In the genomic region with DNA sequence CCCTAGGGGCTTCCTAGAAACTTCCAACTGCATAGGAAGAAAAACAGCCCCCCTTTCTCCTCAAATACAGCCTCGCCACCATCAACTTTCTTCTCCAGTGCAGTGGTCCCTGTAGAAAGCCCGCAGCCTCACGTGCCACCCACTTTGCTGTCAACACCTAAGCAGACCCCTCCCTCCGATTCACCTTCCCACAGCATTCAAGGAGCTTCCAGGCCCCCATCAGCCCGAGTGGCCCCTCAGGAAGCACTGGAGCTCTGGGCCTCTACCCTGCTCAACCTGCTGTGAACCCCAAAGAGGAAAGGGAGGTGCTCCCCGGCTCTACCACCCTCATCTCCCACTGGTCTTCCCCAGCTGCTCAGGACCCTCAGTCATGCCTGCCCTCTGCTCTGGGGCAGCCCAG, we compare ENCODE assay signal across 24 cellular contexts. TPM values are rescaled to one million over a fixed set of nuclear protein-coding genes. Genes with fewer than 3 reads are reported as not detected.
DNase-seq lines count a peak whose midpoint lies in the region; ATAC-seq and TF ChIP-seq lines count a peak whose summit lies in the region.
"Had no signal": no experiment of that assay in that cellular context is flagged by ENCODE, and none has a peak within 500 bp of the region (broad histone marks: within the 10 kb centered on the region; RNA-seq: fewer than 3 reads in every experiment).

No MANE protein-coding gene starts in this region.

- no peak for TF ChIP-seq CTCF in WTC11 (IDR thresholded peaks at IDR 0.05)
- no peak for TF ChIP-seq CTCF in mesothelial cell of epicardium (IDR thresholded peaks at IDR 0.05; ENCODE audit: unreplicated experiment)

- no peak for DNase-seq in activated naive CD8-positive, alpha-beta T cell treated with anti-CD3 and anti-CD28 coated beads for 36 hours
- DNase-seq in WTC11 (ENCODE audit: low spot score) (no peak), mesothelial cell of epicardium (ENCODE audit: low spot score in 2 of 2, unreplicated experiment in 2 of 2) (no peak), hippocampal formation (lab: John Stamatoyannopoulos, UW) (no peak), NCI-H1930 (lab: John Stamatoyannopoulos, UW) (no peak)
- DNase-seq: activated CD4-positive, alpha-beta memory T cell treated with anti-CD3 and anti-CD28 coated beads for 36 hours; activated effector memory CD4-positive, alpha-beta T cell treated with anti-CD3 and anti-CD28 coated beads, Interleukin-2, amount 50 U/mL, for 16 hours; BE2C; DMS79 treated with DMSO at 0.1 percent for 48 hours; effector CD8-positive, alpha-beta T cell; foreskin keratinocyte; heart left ventricle; HFFc6; Kasumi-1; MV-4-11; NCI-H146; occipital lobe; RPMI8226; tibial artery had no signal

- ATAC-seq in WTC11 (no peak), HG02981 (IDR thresholded peaks at IDR 0.05; ENCODE audit: unreplicated experiment) (no peak)
- ATAC-seq in stimulated activated memory B cell treated with anti-CD40 and anti-IgM and Interleukin-4, amounts not matched to agents 10 μg/mL and 1 μg/mL and 100 μg/mL, for 72 hours, result no peak
- ATAC-seq: activated CD4-positive, CD25-positive, alpha-beta regulatory T cell treated with anti-CD3 and anti-CD28 coated beads, Interleukin-2, amount 50 U/mL, for 24 hours; esophagus mucosa; foreskin keratinocyte; heart left ventricle had no signal

- no peak overlapping the region for H3K4me3 Mint-ChIP-seq in activated naive CD8-positive, alpha-beta T cell
- no peak overlapping the region for H3K4me3 Mint-ChIP-seq in activated naive CD8-positive, alpha-beta T cell treated with anti-CD3 and anti-CD28 coated beads for 36 hours
- H3K4me3 Mint-ChIP-seq in WTC11 (no peak overlapping the region), mesothelial cell of epicardium (no peak overlapping the region)
- no peak overlapping the region for H3K4me3 Mint-ChIP-seq in stimulated activated memory B cell treated with anti-CD40 and anti-IgM and Interleukin-4, amounts not matched to agents 10 μg/mL and 1 μg/mL and 100 μg/mL, for 72 hours
- H3K4me3 Mint-ChIP-seq: activated CD4-positive, alpha-beta memory T cell treated with anti-CD3 and anti-CD28 coated beads for 36 hours; HFFc6 had no signal

- peaks cover 38% of the 10 kb centered on the region for H3K4me1 Mint-ChIP-seq in activated naive CD8-positive, alpha-beta T cell (ENCODE audit: low read depth)
- peaks cover 23% of the 10 kb centered on the region for H3K4me1 Mint-ChIP-seq in activated naive CD8-positive, alpha-beta T cell treated with anti-CD3 and anti-CD28 coated beads for 36 hours
- H3K4me1 Mint-ChIP-seq in WTC11 (peaks cover 27% of the 10 kb centered on the region), mesothelial cell of epicardium (peaks cover 42% of the 10 kb centered on the region)
- peaks cover 72% of the 10 kb centered on the region for H3K4me1 Mint-ChIP-seq in stimulated activated memory B cell treated with anti-CD40 and anti-IgM and Interleukin-4, amounts not matched to agents 10 μg/mL and 1 μg/mL and 100 μg/mL, for 72 hours

- no peaks in the 10 kb centered on the region for H3K9me3 Mint-ChIP-seq in activated naive CD8-positive, alpha-beta T cell (ENCODE audit: low read depth)
- H3K9me3 Mint-ChIP-seq in activated naive CD8-positive, alpha-beta T cell treated with anti-CD3 and anti-CD28 coated beads for 36 hours, result no peaks in the 10 kb centered on the region
- H3K9me3 Mint-ChIP-seq in WTC11 (0 out of 2 replicates have a peak, but pooled peaks cover 7% of the 10 kb centered on the region), mesothelial cell of epicardium (no peaks in the 10 kb centered on the region)
- no peaks in the 10 kb centered on the region for H3K9me3 Mint-ChIP-seq in stimulated activated memory B cell treated with anti-CD40 and anti-IgM and Interleukin-4, amounts not matched to agents 10 μg/mL and 1 μg/mL and 100 μg/mL, for 72 hours
- H3K9me3 Mint-ChIP-seq: activated CD4-positive, alpha-beta memory T cell treated with anti-CD3 and anti-CD28 coated beads for 36 hours; HFFc6 had no signal

- H3K36me3 Mint-ChIP-seq in activated naive CD8-positive, alpha-beta T cell, result peaks cover 3% of the 10 kb centered on the region
- peaks cover 15% of the 10 kb centered on the region for H3K36me3 Mint-ChIP-seq in activated naive CD8-positive, alpha-beta T cell treated with anti-CD3 and anti-CD28 coated beads for 36 hours
- peaks cover 22% of the 10 kb centered on the region for H3K36me3 Mint-ChIP-seq in WTC11
- H3K36me3 Mint-ChIP-seq in mesothelial cell of epicardium, result no peaks in the 10 kb centered on the region
- peaks cover 34% of the 10 kb centered on the region for H3K36me3 Mint-ChIP-seq in stimulated activated memory B cell treated with anti-CD40 and anti-IgM and Interleukin-4, amounts not matched to agents 10 μg/mL and 1 μg/mL and 100 μg/mL, for 72 hours
- H3K36me3 Mint-ChIP-seq: activated CD4-positive, alpha-beta memory T cell treated with anti-CD3 and anti-CD28 coated beads for 36 hours had no signal

- POLR2A ChIA-PET in WTC11 (lab: Charles Lee), result no interaction called here

- CTCF ChIA-PET in WTC11 (lab: Charles Lee), result interaction anchor here (1.2 to 8.7 kb wide), 3 partner anchors 11 to 39 kb away, joined by 3 to 71 read pairs (median 7); no protein-coding TSS in a partner anchor

- no peaks in the 10 kb centered on the region for H3K27me3 Mint-ChIP-seq in activated naive CD8-positive, alpha-beta T cell
- H3K27me3 Mint-ChIP-seq in activated naive CD8-positive, alpha-beta T cell treated with anti-CD3 and anti-CD28 coated beads for 36 hours, result no peaks in the 10 kb centered on the region
- H3K27me3 Mint-ChIP-seq in WTC11 (ENCODE audit: low read depth) (no peaks in the 10 kb centered on the region), mesothelial cell of epicardium (ENCODE audit: low read depth) (no peaks in the 10 kb centered on the region)
- H3K27me3 Mint-ChIP-seq in stimulated activated memory B cell treated with anti-CD40 and anti-IgM and Interleukin-4, amounts not matched to agents 10 μg/mL and 1 μg/mL and 100 μg/mL, for 72 hours, result no peaks in the 10 kb centered on the region
- H3K27me3 Mint-ChIP-seq: activated CD4-positive, alpha-beta memory T cell treated with anti-CD3 and anti-CD28 coated beads for 36 hours had no signal

- peak overlapping the region; percentile 46 for H3K27ac Mint-ChIP-seq in activated naive CD8-positive, alpha-beta T cell
- no peak overlapping the region for H3K27ac Mint-ChIP-seq in activated naive CD8-positive, alpha-beta T cell treated with anti-CD3 and anti-CD28 coated beads for 36 hours
- H3K27ac Mint-ChIP-seq in WTC11, result peak overlapping the region; percentile 66
- H3K27ac Mint-ChIP-seq in mesothelial cell of epicardium, result peak overlapping the region; percentile 50
- peak overlapping the region; percentile 58 for H3K27ac Mint-ChIP-seq in stimulated activated memory B cell treated with anti-CD40 and anti-IgM and Interleukin-4, amounts not matched to agents 10 μg/mL and 1 μg/mL and 100 μg/mL, for 72 hours
- H3K27ac Mint-ChIP-seq: activated CD4-positive, alpha-beta memory T cell treated with anti-CD3 and anti-CD28 coated beads for 36 hours; HFFc6 had no signal

TF ChIP-seq in WTC11, 78 proteins besides CTCF, POLR2A, EP300 and RAD21:
- no peak for TF ChIP-seq JUN (CRISPR knock-in tag; IDR thresholded peaks at IDR 0.05)

RNA-seq across cellular contexts. Expression of gene RNF34, which starts 55.0 kb away (rescaled TPM):
- 10 to 100 TPM; 60.2 to 63.9 TPM for total RNA-seq in activated naive CD8-positive, alpha-beta T cell treated with anti-CD3 and anti-CD28 coated beads for 36 hours
- total RNA-seq in WTC11 (2021) (42.8 to 53.6 TPM (median 51.0 TPM) in 3 replicates), mesothelial cell of epicardium (34.4 to 41.0 TPM (median 37.0 TPM) in 3 replicates)
